8 cellular contexts compared by ENCODE assay signal in genomic region chr16:67028167-67028554, GRCh38. TPM values are rescaled to one million over a fixed set of nuclear protein-coding genes. Genes with fewer than 3 reads are reported as not detected.
DNase-seq lines count a peak whose midpoint lies in the region; ATAC-seq and TF ChIP-seq lines count a peak whose summit lies in the region.

No MANE protein-coding gene starts in this region.

- H3K9me3 ChIP-seq in SJSA1 (replicated peaks), result no peaks in the 10 kb centered on the region

- H3K4me3 ChIP-seq in GM08714 (ENCODE audit: low read length), result peak overlapping the region; percentile 56; the same call in 1 of the 2 replicates
- peak overlapping the region; percentile 100 for H3K4me3 ChIP-seq in SJSA1
- peak overlapping the region; percentile 58 for H3K4me3 ChIP-seq in fibroblast of pulmonary artery (replicated peaks; ENCODE audit: low read depth, low read length)
- H3K4me3 ChIP-seq in retinal pigment epithelial cell (ENCODE audit: low read length), result peak overlapping the region; percentile 63

- H3K27ac ChIP-seq in SJSA1, result peak overlapping the region; percentile 94

- DNase-seq in SJSA1 (ENCODE audit: low read depth in 1 of 2, low spot score in 2 of 2) (no peak), fibroblast of pulmonary artery (ENCODE audit: low read depth) (no peak), retinal pigment epithelial cell (ENCODE audit: low read depth) (no peak), NCI-H446 (lab: John Stamatoyannopoulos, UW) (no peak), NCI-H2171 (lab: John Stamatoyannopoulos, UW) (no peak)
- DNase-seq in stimulated activated CD4-positive, alpha-beta T cell treated with anti-CD3 and anti-CD28 coated beads, Interleukin-2, amount 100 ng/mL, for 48 hours, result no peak

- TF ChIP-seq CTCF in fibroblast of pulmonary artery (IDR thresholded peaks at IDR 0.05; ENCODE audit: low read length, missing control alignments) (no peak), retinal pigment epithelial cell (conservative IDR thresholded peaks at IDR 0.05; ENCODE audit: low read depth, low read length) (no peak)

- peaks cover 16% of the 10 kb centered on the region for H3K4me1 ChIP-seq in SJSA1 (replicated peaks)

- H3K27me3 ChIP-seq in SJSA1 (replicated peaks), result no peaks in the 10 kb centered on the region

- no peak for ATAC-seq in HG03521 (IDR thresholded peaks at IDR 0.05; ENCODE audit: unreplicated experiment)

- peaks cover 37% of the 10 kb centered on the region for H3K36me3 ChIP-seq in SJSA1

RNA-seq across cellular contexts. Expression of gene CBFB, which starts 0.8 kb away (rescaled TPM):
- total RNA-seq in SJSA1 (2014; rRNA removed; shearing (Covaris generic)), result 170 and 181 TPM in 2 replicates

RNA-seq across cellular contexts. Expression of gene CES4A, which starts 39.8 kb away (rescaled TPM):
- total RNA-seq in SJSA1 (2014; rRNA removed; shearing (Covaris generic)), result not detected in 2 replicates
